Comparison of ENCODE assay signal across 1 cellular context in the genomic region with DNA sequence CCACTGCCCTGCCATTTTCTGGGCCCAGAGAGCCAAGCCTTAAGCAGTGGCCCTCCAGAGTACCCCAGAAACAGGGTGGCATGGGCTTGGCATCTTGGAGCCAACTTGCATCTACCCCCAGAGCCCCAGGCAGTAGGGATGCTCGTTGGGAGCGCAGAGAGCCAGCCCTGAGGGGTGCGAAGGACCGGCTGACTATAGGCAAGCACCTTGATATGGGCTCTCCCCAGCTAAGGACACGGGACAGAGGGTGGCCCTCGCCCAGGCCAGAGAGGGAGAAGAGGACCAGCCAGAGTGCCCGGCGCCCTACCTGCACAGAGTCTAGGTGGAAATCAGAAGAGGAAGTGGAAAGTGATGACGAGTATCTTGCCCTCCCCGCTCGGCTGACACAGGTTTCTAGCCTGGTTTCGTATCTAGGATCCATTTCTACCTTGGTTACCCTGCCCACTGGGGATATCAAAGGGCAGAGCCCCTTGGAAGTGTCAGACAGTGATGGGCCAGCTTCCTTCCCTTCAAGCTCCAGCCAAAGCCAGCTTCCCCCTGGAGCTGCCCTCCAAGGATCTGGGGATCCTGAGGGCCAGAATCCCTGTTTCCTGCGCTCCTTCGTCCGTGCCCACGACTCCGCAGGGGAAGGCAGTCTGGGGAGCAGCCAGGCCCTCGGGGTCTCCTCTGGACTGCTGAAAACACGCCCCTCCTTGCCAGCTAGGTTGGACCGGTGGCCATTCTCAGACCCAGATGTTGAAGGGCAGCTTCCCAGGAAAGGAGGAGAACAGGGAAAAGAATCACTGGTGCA.
TF ChIP-seq lines count a peak whose summit lies in the region.

No MANE protein-coding gene starts in this region.

TF ChIP-seq in SK-N-SH, 30 proteins besides CTCF, POLR2A, EP300 and RAD21 (continued from another document):
- TF ChIP-seq, protein P1, sequence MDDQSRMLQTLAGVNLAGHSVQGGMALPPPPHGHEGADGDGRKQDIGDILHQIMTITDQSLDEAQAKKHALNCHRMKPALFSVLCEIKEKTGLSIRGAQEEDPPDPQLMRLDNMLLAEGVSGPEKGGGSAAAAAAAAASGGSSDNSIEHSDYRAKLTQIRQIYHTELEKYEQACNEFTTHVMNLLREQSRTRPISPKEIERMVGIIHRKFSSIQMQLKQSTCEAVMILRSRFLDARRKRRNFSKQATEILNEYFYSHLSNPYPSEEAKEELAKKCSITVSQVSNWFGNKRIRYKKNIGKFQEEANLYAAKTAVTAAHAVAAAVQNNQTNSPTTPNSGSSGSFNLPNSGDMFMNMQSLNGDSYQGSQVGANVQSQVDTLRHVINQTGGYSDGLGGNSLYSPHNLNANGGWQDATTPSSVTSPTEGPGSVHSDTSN (IDR thresholded peaks at IDR 0.05) = no peak
- TF ChIP-seq FOXM1 (IDR thresholded peaks at IDR 0.05; ENCODE audit: low read depth) = no peak
TF ChIP-seq in SK-N-SH: peak in this region for 1.
